ENCODE assay signal across 10 cellular contexts in the genomic region with DNA sequence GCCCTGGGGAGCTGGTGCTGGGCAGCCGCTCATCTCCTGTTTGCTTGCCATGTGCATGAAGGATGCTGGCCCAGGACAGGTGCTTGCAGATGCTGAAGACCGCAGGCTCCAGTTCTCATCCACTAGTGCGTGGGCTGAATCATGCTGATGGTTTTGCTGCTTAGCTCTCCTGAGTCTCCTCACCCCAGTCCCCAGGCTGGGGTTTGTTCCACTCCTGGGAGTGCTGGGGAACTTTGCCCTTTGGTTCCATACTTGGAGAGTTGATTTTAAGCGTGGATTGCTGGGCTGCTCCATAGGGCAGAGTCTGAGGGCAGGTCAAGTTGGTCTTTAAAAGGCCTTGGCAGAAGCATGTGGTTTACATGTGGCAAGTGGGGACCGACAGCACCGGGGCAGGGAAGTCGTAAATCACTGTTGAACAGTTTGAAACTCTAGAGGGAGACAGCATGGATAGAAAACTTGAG. TPM values are rescaled to one million over a fixed set of nuclear protein-coding genes. Genes with fewer than 3 reads are reported as not detected.
DNase-seq lines count a peak whose midpoint lies in the region; ATAC-seq, FAIRE-seq and TF ChIP-seq lines count a peak whose summit lies in the region.
"Had no signal": no experiment of that assay in that cellular context is flagged by ENCODE, and none has a peak within 500 bp of the region (broad histone marks: within the 10 kb centered on the region; RNA-seq: fewer than 3 reads in every experiment).

No MANE protein-coding gene starts in this region.

- H3K4me3 ChIP-seq in muscle layer of duodenum (ENCODE audit: low read depth in 1 of 2, low read length in 2 of 2): no peak overlapping the region
- no peak overlapping the region for H3K4me3 ChIP-seq in pancreas
- H3K4me3 ChIP-seq in brain microvascular endothelial cell (ENCODE audit: low read depth, low read length): no peak overlapping the region

- FAIRE-seq in pancreas (lab: Jason Lieb, UNC): no peak
- FAIRE-seq: GM19239 had no signal

- H3K9me3 Mint-ChIP-seq in activated naive CD8-positive, alpha-beta T cell treated with anti-CD3 and anti-CD28 coated beads, Interleukin-2, amount 10 ng/mL, durations not matched to agents 7 days and 5 days: no peaks in the 10 kb centered on the region

- WGBS in pancreas, 2 donors: 72 to 75% methylated on average over 7 of the region's 7 CpGs

- intact Hi-C loops in pancreas (cut with DNase I): no loop called here
- intact Hi-C loops in sciatic nerve (cut with DNase I): no loop called here

- H3K27ac ChIP-seq in muscle layer of duodenum (ENCODE audit: low read length) (peak overlapping the region; percentile 89), pancreas (no peak overlapping the region), brain microvascular endothelial cell (no peak overlapping the region)

- peaks cover 0 to 8% of the 10 kb centered on the region in 2 donors for H3K4me1 ChIP-seq in muscle layer of duodenum (ENCODE audit: control insufficient read depth in 1 of 2, insufficient read depth in 2 of 2, low read length in 2 of 2)
- no peaks in the 10 kb centered on the region for H3K4me1 ChIP-seq in pancreas

- H3K36me3 ChIP-seq in muscle layer of duodenum (ENCODE audit: control insufficient read depth in 1 of 2, insufficient read depth in 2 of 2, low read length in 2 of 2): no peaks in the 10 kb centered on the region
- H3K36me3 ChIP-seq in pancreas: no peaks in the 10 kb centered on the region
- H3K36me3 ChIP-seq in brain microvascular endothelial cell (replicated peaks): no peaks in the 10 kb centered on the region

- H3K9me3 ChIP-seq in muscle layer of duodenum (ENCODE audit: control insufficient read depth in 1 of 2, low read length in 2 of 2) (no peaks in the 10 kb centered on the region), pancreas (no peaks in the 10 kb centered on the region)

- peak; percentile 45 for DNase-seq in EH (ENCODE audit: low read depth)
- peak; percentile 51 for DNase-seq in KG1 (lab: John Stamatoyannopoulos, UW)
- no peak for DNase-seq in activated naive CD8-positive, alpha-beta T cell treated with anti-CD3 and anti-CD28 coated beads, Interleukin-2, amount 10 ng/mL, durations not matched to agents 7 days and 5 days
- no peak for DNase-seq in pancreas
- no peak for DNase-seq in NCI-H1417 treated with DMSO at 0.1 percent for 48 hours (lab: John Stamatoyannopoulos, UW)
- no peak for DNase-seq in brain microvascular endothelial cell
- no peak for DNase-seq in sciatic nerve (ENCODE audit: low spot score)
- DNase-seq: activated CD4-positive, CD25-positive, alpha-beta regulatory T cell had no signal

- H3K27ac Mint-ChIP-seq in activated naive CD8-positive, alpha-beta T cell treated with anti-CD3 and anti-CD28 coated beads, Interleukin-2, amount 10 ng/mL, durations not matched to agents 7 days and 5 days: no peak overlapping the region

- peak overlapping the region; percentile 8 for H3K4me3 Mint-ChIP-seq in activated naive CD8-positive, alpha-beta T cell treated with anti-CD3 and anti-CD28 coated beads, Interleukin-2, amount 10 ng/mL, durations not matched to agents 7 days and 5 days

- H3K27me3 Mint-ChIP-seq in activated naive CD8-positive, alpha-beta T cell treated with anti-CD3 and anti-CD28 coated beads, Interleukin-2, amount 10 ng/mL, durations not matched to agents 7 days and 5 days: no peaks in the 10 kb centered on the region

- no peak for ATAC-seq in activated naive CD8-positive, alpha-beta T cell treated with anti-CD3 and anti-CD28 coated beads, Interleukin-2, amount 10 ng/mL, durations not matched to agents 7 days and 5 days (ENCODE audit: low read depth)
- ATAC-seq in pancreas: no peak
- ATAC-seq in sciatic nerve: no peak

- POLR2A ChIA-PET in activated naive CD8-positive, alpha-beta T cell treated with anti-CD3 and anti-CD28 coated beads, Interleukin-2, amount 10 ng/mL, durations not matched to agents 7 days and 5 days (lab: Charles Lee): interaction anchor here (1.6 kb wide), 1 partner anchor 15 kb away, joined by 3 read pairs; no protein-coding TSS in a partner anchor

- H3K27me3 ChIP-seq in muscle layer of duodenum (ENCODE audit: low read depth, low read length) (no peaks in the 10 kb centered on the region), pancreas (no peaks in the 10 kb centered on the region), brain microvascular endothelial cell (replicated peaks) (no peaks in the 10 kb centered on the region)

- peaks cover 4% of the 10 kb centered on the region for H3K36me3 Mint-ChIP-seq in activated naive CD8-positive, alpha-beta T cell treated with anti-CD3 and anti-CD28 coated beads, Interleukin-2, amount 10 ng/mL, durations not matched to agents 7 days and 5 days

- TF ChIP-seq CTCF in pancreas (IDR thresholded peaks at IDR 0.05) (no peak), brain microvascular endothelial cell (IDR thresholded peaks at IDR 0.05; ENCODE audit: low read depth, low read length, missing control alignments) (no peak)

- H3K4me1 Mint-ChIP-seq in activated naive CD8-positive, alpha-beta T cell treated with anti-CD3 and anti-CD28 coated beads, Interleukin-2, amount 10 ng/mL, durations not matched to agents 7 days and 5 days: peaks cover 48% of the 10 kb centered on the region

- in situ Hi-C loops in brain microvascular endothelial cell (cut with HindIII; ENCODE audit: low pct_ligation_motif_present, low sequenced_read_pairs): no loop called here

RNA-seq across cellular contexts. Expression of gene DYNC2I1, which starts 9.1 kb away (rescaled TPM):
- 10 to 100 TPM; 16.3 to 18.2 TPM for total RNA-seq in activated naive CD8-positive, alpha-beta T cell treated with anti-CD3 and anti-CD28 coated beads, Interleukin-2, amount 10 ng/mL, durations not matched to agents 7 days and 5 days
- total RNA-seq in pancreas (1 to 10 TPM; 5.9 to 8.3 (median 6.7) TPM), sciatic nerve (29.6 TPM)
- 10 to 100 TPM; 13.2 to 13.5 TPM for polyA plus RNA-seq in pancreas

RNA-seq across cellular contexts. Expression of gene ESYT2, which starts 36.2 kb away (rescaled TPM):
- total RNA-seq in activated naive CD8-positive, alpha-beta T cell treated with anti-CD3 and anti-CD28 coated beads, Interleukin-2, amount 10 ng/mL, durations not matched to agents 7 days and 5 days: 10 to 100 TPM; 93.9 to 94.2 TPM
- total RNA-seq in pancreas (10 to 100 TPM; 25.4 to 31.8 (median 28.6) TPM), sciatic nerve (103 TPM)
- polyA plus RNA-seq in pancreas: 10 to 100 TPM in 1 of 2 donors, 1 to 10 TPM in 1; 8.1 to 15.0 TPM

Comparison
In these comparisons a context has a peak if more than half of its experiments do, and no peak if none do; other contexts are left out.
1. DNase-seq: peak in EH (single experiment) and KG1 (single experiment); none in activated naive CD8-positive, alpha-beta T cell treated with anti-CD3 and anti-CD28 coated beads, Interleukin-2, amount 10 ng/mL, durations not matched to agents 7 days and 5 days (single experiment), pancreas (0 of 6), NCI-H1417 treated with DMSO at 0.1 percent for 48 hours (single experiment), brain microvascular endothelial cell (single experiment) and sciatic nerve (single experiment).